In genomic region chr4:77818667-77819408, GRCh38 we compare ENCODE assay signal across 1 cellular context.
TF ChIP-seq lines count a peak whose summit lies in the region.

TSS of gene CNOT6L (minus strand) at chr4:77819368. CDS start at chr4:77819308, 60 bp downstream.

TF ChIP-seq in GM12878, 131 proteins besides CTCF, POLR2A, EP300 and RAD21 (continued from another document):
- TF ChIP-seq ZBTB40 (IDR thresholded peaks at IDR 0.05; ENCODE audit: borderline replicate concordance), result no peak
- TF ChIP-seq WRNIP1 (IDR thresholded peaks at IDR 0.05; ENCODE audit: borderline replicate concordance, low read depth, low read length), result no peak
- no peak for TF ChIP-seq SREBF1 (IDR thresholded peaks at IDR 0.05; ENCODE audit: low read length)
- 0 out of 2 replicates have a peak, but pooled peaks have one; percentile 14 for TF ChIP-seq MLLT1 (IDR thresholded peaks at IDR 0.05)
- no peak for TF ChIP-seq REST (IDR thresholded peaks at IDR 0.05; ENCODE audit: low read depth, low read length)
- no peak for TF ChIP-seq SP1 (IDR thresholded peaks at IDR 0.05; ENCODE audit: low read depth, low read length)
- TF ChIP-seq ASH2L (IDR thresholded peaks at IDR 0.05; ENCODE audit: borderline replicate concordance, low read depth), result no peak
- peak; percentile 76 for TF ChIP-seq ZNF217 (IDR thresholded peaks at IDR 0.05)
- TF ChIP-seq ZNF687 (IDR thresholded peaks at IDR 0.05), result peak; percentile 24; the same call in 1 of the 2 replicates
- TF ChIP-seq ZNF24 (IDR thresholded peaks at IDR 0.05), result no peak
- TF ChIP-seq E2F4 (IDR thresholded peaks at IDR 0.05; ENCODE audit: low read depth, low read length), result no peak
- no peak for TF ChIP-seq PKNOX1 (IDR thresholded peaks at IDR 0.05)
- no peak for TF ChIP-seq SMC3 (IDR thresholded peaks at IDR 0.05; ENCODE audit: borderline replicate concordance, low read length)
- TF ChIP-seq SUZ12 (IDR thresholded peaks at IDR 0.05; ENCODE audit: unreplicated experiment), result no peak
- TF ChIP-seq BCLAF1 (IDR thresholded peaks at IDR 0.05), result no peak
- no peak for TF ChIP-seq RELB (IDR thresholded peaks at IDR 0.05; ENCODE audit: low read depth)
- TF ChIP-seq ZZZ3 (IDR thresholded peaks at IDR 0.05; ENCODE audit: control insufficient read depth, insufficient read length, low read depth), result no peak
- TF ChIP-seq CEBPZ (IDR thresholded peaks at IDR 0.05; ENCODE audit: low read depth, low read length), result no peak
- TF ChIP-seq ETV6 (conservative IDR thresholded peaks at IDR 0.05 in 1 of 2, IDR thresholded peaks at IDR 0.05 in 1 of 2; ENCODE audit: borderline replicate concordance in 1 of 2, low read depth in 1 of 2), result no peak
- no peak for TF ChIP-seq ZSCAN29 (IDR thresholded peaks at IDR 0.05)
- no peak for TF ChIP-seq IRF4 (IDR thresholded peaks at IDR 0.05; ENCODE audit: low read depth, low read length)
- peak; percentile 63 for TF ChIP-seq LARP7 (IDR thresholded peaks at IDR 0.05)
- no peak for TF ChIP-seq RBBP5 (conservative IDR thresholded peaks at IDR 0.05)
